ENCODE assay signal across 11 cellular contexts in the genomic region with DNA sequence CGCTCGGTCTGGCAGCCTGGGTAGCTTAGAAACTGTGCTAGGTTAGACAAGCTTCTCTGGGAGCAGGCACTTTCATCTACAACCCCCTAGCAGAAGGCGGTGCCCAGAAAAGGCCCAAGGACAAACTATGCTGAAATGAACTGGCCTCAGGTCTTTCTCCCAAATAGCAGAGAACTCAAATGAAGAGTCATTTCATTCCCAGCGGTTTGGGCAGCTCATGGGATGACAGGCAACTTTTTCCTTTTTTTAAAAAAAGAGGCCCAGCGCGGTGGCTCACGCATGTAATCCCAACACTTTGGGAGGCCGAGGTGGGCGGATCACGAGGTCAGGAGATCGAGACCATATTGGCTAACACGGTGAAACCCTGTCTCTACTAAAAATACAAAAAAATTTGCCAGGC. TPM values are rescaled to one million over a fixed set of nuclear protein-coding genes. Genes with fewer than 3 reads are reported as not detected.
DNase-seq lines count a peak whose midpoint lies in the region; ATAC-seq and TF ChIP-seq lines count a peak whose summit lies in the region.
"Had no signal": no experiment of that assay in that cellular context is flagged by ENCODE, and none has a peak within 500 bp of the region (broad histone marks: within the 10 kb centered on the region; RNA-seq: fewer than 3 reads in every experiment).

No MANE protein-coding gene starts in this region.

- ATAC-seq in activated CD4-positive, CD25-positive, alpha-beta regulatory T cell treated with anti-CD3 and anti-CD28 coated beads, Interleukin-2, amount 50 U/mL, for 24 hours: no peak
- no peak for ATAC-seq in gastroesophageal sphincter

- H3K4me1 ChIP-seq in BLaER1 (peaks cover 78% of the 10 kb centered on the region), mucosa of rectum (ENCODE audit: control insufficient read depth in 2 of 2, insufficient read depth in 2 of 2, low read length in 2 of 2) (peaks cover 52 to 57% of the 10 kb centered on the region in 2 donors), gastroesophageal sphincter (peaks cover 7 to 66% (median 41%) of the 10 kb centered on the region in 3 donors)

- H3K27ac Mint-ChIP-seq in activated naive CD8-positive, alpha-beta T cell: peak overlapping the region; percentile 78

- TF ChIP-seq EP300 in gastroesophageal sphincter (IDR thresholded peaks at IDR 0.05): no peak

- H3K9me3 ChIP-seq in BLaER1 (no peaks in the 10 kb centered on the region), mucosa of rectum (ENCODE audit: control insufficient read depth in 2 of 2, low read length in 2 of 2) (no peaks in the 10 kb centered on the region), gastroesophageal sphincter (no peaks in the 10 kb centered on the region)
- H3K9me3 ChIP-seq: sigmoid colon had no signal

- peaks cover 2% of the 10 kb centered on the region for H3K36me3 Mint-ChIP-seq in activated naive CD8-positive, alpha-beta T cell

- H3K27ac ChIP-seq in BLaER1: peak overlapping the region; percentile 88
- H3K27ac ChIP-seq in mucosa of rectum (ENCODE audit: low read depth in 2 of 2, low read length in 2 of 2): peak overlapping the region; percentile 77 to 81
- peak overlapping the region in 1 of 4 donors; percentile 55 for H3K27ac ChIP-seq in gastroesophageal sphincter

- H3K4me3 Mint-ChIP-seq in activated naive CD8-positive, alpha-beta T cell: peak overlapping the region; percentile 62

- TF ChIP-seq CTCF in GM06990 (IDR thresholded peaks at IDR 0.05; ENCODE audit: insufficient read depth, low read length, poor library complexity, severe bottlenecking) (no peak), gastroesophageal sphincter (IDR thresholded peaks at IDR 0.05) (no peak)

- H3K4me2 ChIP-seq in BLaER1: peak overlapping the region; percentile 98

- H4K20me1 ChIP-seq in BLaER1: peaks cover 64% of the 10 kb centered on the region

- H3K4me1 Mint-ChIP-seq in activated naive CD8-positive, alpha-beta T cell (ENCODE audit: low read depth): peaks cover 64% of the 10 kb centered on the region

- DNase-seq in GM06990 (ENCODE audit: extremely low read depth, insufficient read length): no peak
- DNase-seq in epidermal melanocyte (ENCODE audit: insufficient read length, low spot score): no peak
- no peak for DNase-seq in central memory CD4-positive, alpha-beta T cell
- DNase-seq: IMR-90, NCI-H2081 treated with DMSO at 0.1 percent for 48 hours, sigmoid colon had no signal

- 99 to 100% methylated on average over 2 to 10 of the region's 12 CpGs for WGBS in gastroesophageal sphincter (ENCODE audit: low coverage in 1 of 2), 2 donors

- no peaks in the 10 kb centered on the region for H3K9me3 Mint-ChIP-seq in activated naive CD8-positive, alpha-beta T cell (ENCODE audit: low read depth)

- H3K9ac ChIP-seq in BLaER1 (peak overlapping the region; percentile 70; the same call in 1 of the 2 replicates), mucosa of rectum (ENCODE audit: low read depth in 1 of 2, low read length in 2 of 2) (peak overlapping the region; percentile 10 to 63)

- H3K27me3 ChIP-seq in BLaER1 (no peaks in the 10 kb centered on the region), GM06990 (replicated peaks; ENCODE audit: control insufficient read depth, insufficient read depth, low read length) (no peaks in the 10 kb centered on the region), mucosa of rectum (ENCODE audit: control insufficient read depth in 2 of 2, insufficient read depth in 2 of 2, low read length in 2 of 2) (no peaks in the 10 kb centered on the region), gastroesophageal sphincter (no peaks in the 10 kb centered on the region)
- H3K27me3 ChIP-seq: sigmoid colon had no signal

- H3K4me3 ChIP-seq in BLaER1 (peak overlapping the region; percentile 93), GM06990 (replicated peaks; ENCODE audit: low read depth, low read length) (peak overlapping the region; percentile 58), mucosa of rectum (ENCODE audit: low read length in 2 of 2) (peak overlapping the region in 1 of 2 donors; percentile 54), gastroesophageal sphincter (no peak overlapping the region)
- H3K4me3 ChIP-seq: sigmoid colon had no signal

- no peaks in the 10 kb centered on the region for H3K36me3 ChIP-seq in BLaER1
- no peaks in the 10 kb centered on the region; the same call in none of the 2 replicates for H3K36me3 ChIP-seq in GM06990 (ENCODE audit: control insufficient read depth, insufficient read depth, low read length)
- no peaks in the 10 kb centered on the region for H3K36me3 ChIP-seq in mucosa of rectum (ENCODE audit: control insufficient read depth in 2 of 2, insufficient read depth in 2 of 2, low read length in 2 of 2)
- no peaks in the 10 kb centered on the region for H3K36me3 ChIP-seq in gastroesophageal sphincter
- H3K36me3 ChIP-seq: sigmoid colon had no signal

- TF ChIP-seq POLR2A in gastroesophageal sphincter (IDR thresholded peaks at IDR 0.05): no peak

- H3K27me3 Mint-ChIP-seq in activated naive CD8-positive, alpha-beta T cell: no peaks in the 10 kb centered on the region

RNA-seq across cellular contexts. Expression of gene RAPGEF1, which starts 2.5 kb away (rescaled TPM):
- 100 to 1,000 TPM in 1 of 4 donors, 10 to 100 TPM in 3; 47.5 to 162 (median 77.6) TPM for total RNA-seq in gastroesophageal sphincter

Comparison
In these comparisons a context has a peak if more than half of its experiments do, and no peak if none do; other contexts are left out.
1. H3K4me3 ChIP-seq: peak in BLaER1 (single experiment) and GM06990 (single experiment); none in gastroesophageal sphincter (0 of 2).